8 cellular contexts compared by ENCODE assay signal in genomic region chr4:173231916-173232315, GRCh38.
DNase-seq lines count a peak whose midpoint lies in the region; ATAC-seq, FAIRE-seq and TF ChIP-seq lines count a peak whose summit lies in the region.

No MANE protein-coding gene starts in this region.

- ATAC-seq in omental fat pad (ENCODE audit: low FRiP score), result no peak

- FAIRE-seq in HTR-8/SVneo (lab: Jason Lieb, UNC) (no peak), bronchial epithelial cell (lab: Jason Lieb, UNC) (no peak), GM12892 (lab: Jason Lieb, UNC) (no peak)

- TF ChIP-seq POLR2A in GM12892 (IDR thresholded peaks at IDR 0.05; ENCODE audit: low read depth, low read length), result no peak

- peak; percentile 36 for TF ChIP-seq CTCF in bronchial epithelial cell (IDR thresholded peaks at IDR 0.05; ENCODE audit: insufficient read depth, low read length, severe bottlenecking)
- TF ChIP-seq CTCF in retinal pigment epithelial cell (conservative IDR thresholded peaks at IDR 0.05; ENCODE audit: low read depth, low read length), result peak; percentile 39
- TF ChIP-seq CTCF in omental fat pad (IDR thresholded peaks at IDR 0.05), result no peak

- H3K27me3 ChIP-seq in bronchial epithelial cell (ENCODE audit: control insufficient read depth, insufficient read depth, low read length), result no peaks in the 10 kb centered on the region

- DNase-seq in NCI-H748 (lab: John Stamatoyannopoulos, UW; ENCODE audit: unreplicated experiment) (peak; percentile 5), NCI-H748 treated with DMSO at 0.1 percent for 48 hours (lab: John Stamatoyannopoulos, UW) (no peak), HTR-8/SVneo (ENCODE audit: insufficient read length, low spot score) (peak; percentile 35), bronchial epithelial cell (ENCODE audit: low read depth) (peak; percentile 46), retinal pigment epithelial cell (ENCODE audit: low read depth) (no peak), omental fat pad (ENCODE audit: low spot score) (no peak), DMS153 treated with DMSO at 0.1 percent for 48 hours (lab: John Stamatoyannopoulos, UW; ENCODE audit: unreplicated experiment) (no peak), GM12892 (ENCODE audit: insufficient read length) (no peak)

- peaks cover 2% of the 10 kb centered on the region for H3K36me3 ChIP-seq in bronchial epithelial cell (ENCODE audit: control insufficient read depth, insufficient read depth, low read length)

- H3K4me3 ChIP-seq in bronchial epithelial cell (ENCODE audit: low read depth, low read length), result no peak overlapping the region
- H3K4me3 ChIP-seq in retinal pigment epithelial cell (ENCODE audit: low read length), result no peak overlapping the region

Comparison
In these comparisons a context has a peak if more than half of its experiments do, and no peak if none do; other contexts are left out.
1. DNase-seq: peak in NCI-H748 (single experiment), HTR-8/SVneo (single experiment) and bronchial epithelial cell (single experiment); none in NCI-H748 treated with DMSO at 0.1 percent for 48 hours (single experiment), retinal pigment epithelial cell (single experiment), omental fat pad (single experiment), DMS153 treated with DMSO at 0.1 percent for 48 hours (single experiment) and GM12892 (single experiment).
2. CTCF ChIP-seq: peak in bronchial epithelial cell (single experiment) and retinal pigment epithelial cell (single experiment); none in omental fat pad (0 of 3).